ENCODE assay signal across 1 cellular context in the genomic region with DNA sequence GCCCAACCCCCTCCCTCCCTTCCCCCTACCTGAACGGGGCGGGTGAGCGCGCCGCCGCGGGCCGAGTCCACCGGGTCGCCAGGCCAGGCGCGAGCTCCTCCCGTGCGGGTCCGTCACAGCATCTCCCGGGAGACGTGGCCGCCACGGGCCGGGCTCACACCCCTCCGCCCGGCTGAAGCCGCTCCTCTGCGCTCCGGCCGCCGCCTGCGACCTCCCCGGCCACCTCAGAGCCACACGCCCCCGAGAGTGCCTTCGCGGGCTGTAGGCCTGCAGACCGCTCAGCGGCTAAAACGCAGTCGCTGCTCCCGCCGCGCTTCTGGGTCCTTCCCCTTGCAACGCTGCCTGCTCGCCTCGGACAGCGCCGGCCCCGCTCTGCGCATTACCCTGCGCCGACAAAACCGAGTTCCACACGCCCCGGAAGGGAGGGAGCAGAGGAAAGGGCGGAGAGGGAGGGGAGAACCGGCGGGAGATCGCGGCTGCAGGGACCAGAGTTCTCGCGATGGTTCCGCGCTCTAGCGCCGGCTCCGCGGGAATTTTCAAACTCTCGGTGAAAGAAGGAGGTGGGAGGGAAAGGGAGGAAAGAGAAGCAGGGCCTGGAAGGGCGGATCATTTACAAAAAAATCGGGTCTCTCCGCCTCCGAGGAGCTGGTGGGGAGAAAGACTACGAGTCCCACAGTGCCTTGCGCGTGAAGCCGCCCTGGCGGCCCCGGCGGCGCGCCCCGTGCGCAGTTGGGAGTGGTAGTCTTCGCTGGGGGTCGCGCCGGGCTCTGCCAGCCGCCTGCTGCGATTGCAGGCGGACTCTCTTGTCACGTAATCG.
A peak's percentile ranks its signal among the peaks of the same experiment; 100 is the strongest.
TF ChIP-seq lines count a peak whose summit lies in the region.

A gene with protein sequence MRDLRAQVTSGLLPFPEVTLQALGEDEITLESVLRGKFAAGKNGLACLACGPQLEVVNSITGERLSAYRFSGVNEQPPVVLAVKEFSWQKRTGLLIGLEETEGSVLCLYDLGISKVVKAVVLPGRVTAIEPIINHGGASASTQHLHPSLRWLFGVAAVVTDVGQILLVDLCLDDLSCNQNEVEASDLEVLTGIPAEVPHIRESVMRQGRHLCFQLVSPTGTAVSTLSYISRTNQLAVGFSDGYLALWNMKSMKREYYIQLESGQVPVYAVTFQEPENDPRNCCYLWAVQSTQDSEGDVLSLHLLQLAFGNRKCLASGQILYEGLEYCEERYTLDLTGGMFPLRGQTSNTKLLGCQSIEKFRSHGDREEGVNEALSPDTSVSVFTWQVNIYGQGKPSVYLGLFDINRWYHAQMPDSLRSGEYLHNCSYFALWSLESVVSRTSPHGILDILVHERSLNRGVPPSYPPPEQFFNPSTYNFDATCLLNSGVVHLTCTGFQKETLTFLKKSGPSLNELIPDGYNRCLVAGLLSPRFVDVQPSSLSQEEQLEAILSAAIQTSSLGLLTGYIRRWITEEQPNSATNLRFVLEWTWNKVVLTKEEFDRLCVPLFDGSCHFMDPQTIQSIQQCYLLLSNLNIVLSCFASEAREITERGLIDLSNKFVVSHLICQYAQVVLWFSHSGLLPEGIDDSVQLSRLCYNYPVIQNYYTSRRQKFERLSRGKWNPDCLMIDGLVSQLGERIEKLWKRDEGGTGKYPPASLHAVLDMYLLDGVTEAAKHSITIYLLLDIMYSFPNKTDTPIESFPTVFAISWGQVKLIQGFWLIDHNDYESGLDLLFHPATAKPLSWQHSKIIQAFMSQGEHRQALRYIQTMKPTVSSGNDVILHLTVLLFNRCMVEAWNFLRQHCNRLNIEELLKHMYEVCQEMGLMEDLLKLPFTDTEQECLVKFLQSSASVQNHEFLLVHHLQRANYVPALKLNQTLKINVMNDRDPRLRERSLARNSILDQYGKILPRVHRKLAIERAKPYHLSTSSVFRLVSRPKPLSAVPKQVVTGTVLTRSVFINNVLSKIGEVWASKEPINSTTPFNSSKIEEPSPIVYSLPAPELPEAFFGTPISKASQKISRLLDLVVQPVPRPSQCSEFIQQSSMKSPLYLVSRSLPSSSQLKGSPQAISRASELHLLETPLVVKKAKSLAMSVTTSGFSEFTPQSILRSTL (N-terminal part only) (minus strand): TSS at position 400 of the 817 bp plus-strand sequence. CDS start 13,578 bp downstream, outside the sequence.

TF ChIP-seq in HepG2, 621 proteins besides CTCF, POLR2A, EP300 and RAD21 (continued from another document and continues in another):
- peak; percentile 92 for TF ChIP-seq ZFP91 (CRISPR knock-in tag; IDR thresholded peaks at IDR 0.05; ENCODE audit: borderline replicate concordance)
- TF ChIP-seq ZNF616 (CRISPR knock-in tag; IDR thresholded peaks at IDR 0.05; ENCODE audit: low read depth) = peak; percentile 50; the same call in 1 of the 2 replicates
- peak; percentile 80 for TF ChIP-seq ZSCAN21 (CRISPR knock-in tag; IDR thresholded peaks at IDR 0.05; ENCODE audit: borderline replicate concordance)
- TF ChIP-seq, protein P1, sequence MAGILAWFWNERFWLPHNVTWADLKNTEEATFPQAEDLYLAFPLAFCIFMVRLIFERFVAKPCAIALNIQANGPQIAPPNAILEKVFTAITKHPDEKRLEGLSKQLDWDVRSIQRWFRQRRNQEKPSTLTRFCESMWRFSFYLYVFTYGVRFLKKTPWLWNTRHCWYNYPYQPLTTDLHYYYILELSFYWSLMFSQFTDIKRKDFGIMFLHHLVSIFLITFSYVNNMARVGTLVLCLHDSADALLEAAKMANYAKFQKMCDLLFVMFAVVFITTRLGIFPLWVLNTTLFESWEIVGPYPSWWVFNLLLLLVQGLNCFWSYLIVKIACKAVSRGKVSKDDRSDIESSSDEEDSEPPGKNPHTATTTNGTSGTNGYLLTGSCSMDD (CRISPR knock-in tag; IDR thresholded peaks at IDR 0.05) = no peak
- TF ChIP-seq KLF11 (CRISPR knock-in tag; IDR thresholded peaks at IDR 0.05) = no peak
- no peak for TF ChIP-seq ZNF883 (CRISPR knock-in tag; IDR thresholded peaks at IDR 0.05; ENCODE audit: not compliant biosample characterization)
- TF ChIP-seq ZIK1 (CRISPR knock-in tag; IDR thresholded peaks at IDR 0.05; ENCODE audit: borderline replicate concordance, low read depth) = 0 out of 2 replicates have a peak, but pooled peaks have one; percentile 53
- TF ChIP-seq ZNF878 (CRISPR knock-in tag; IDR thresholded peaks at IDR 0.05) = no peak
- peak; percentile 91 for TF ChIP-seq HES4 (CRISPR knock-in tag; IDR thresholded peaks at IDR 0.05; ENCODE audit: borderline replicate concordance)
- TF ChIP-seq FOXO1 (CRISPR knock-in tag; IDR thresholded peaks at IDR 0.05) = peak; percentile 23; the same call in 1 of the 2 replicates
- no peak; the same call in 1 of the 2 replicates for TF ChIP-seq ZNF225 (CRISPR knock-in tag; IDR thresholded peaks at IDR 0.05)
- no peak for TF ChIP-seq PAWR (CRISPR knock-in tag; IDR thresholded peaks at IDR 0.05; ENCODE audit: borderline replicate concordance)
- TF ChIP-seq ZNF709 (CRISPR knock-in tag; IDR thresholded peaks at IDR 0.05) = peak; percentile 97
- no peak for TF ChIP-seq DMAP1 (CRISPR knock-in tag; IDR thresholded peaks at IDR 0.05)
- TF ChIP-seq FOXA1 (IDR thresholded peaks at IDR 0.05) = no peak
- 0 out of 2 replicates have a peak, but pooled peaks have one; percentile 6 for TF ChIP-seq FOXA1 (CRISPR knock-in tag; IDR thresholded peaks at IDR 0.05)
- TF ChIP-seq U2AF2 (IDR thresholded peaks at IDR 0.05; ENCODE audit: low read depth, low read length) = 0 out of 2 replicates have a peak, but pooled peaks have one; percentile 29
- TF ChIP-seq MAX (IDR thresholded peaks at IDR 0.05) = peak; percentile 82
- TF ChIP-seq SMAD1 (CRISPR knock-in tag; IDR thresholded peaks at IDR 0.05; ENCODE audit: borderline replicate concordance, low read depth) = no peak; the same call in 1 of the 2 replicates
- no peak; the same call in 1 of the 2 replicates for TF ChIP-seq ZNF205 (CRISPR knock-in tag; IDR thresholded peaks at IDR 0.05)
- no peak for TF ChIP-seq CC2D1A (CRISPR knock-in tag; IDR thresholded peaks at IDR 0.05)
- 0 out of 2 replicates have a peak, but pooled peaks have one; percentile 28 for TF ChIP-seq DNMT1 (CRISPR knock-in tag; IDR thresholded peaks at IDR 0.05)
- TF ChIP-seq ZNF678 (CRISPR knock-in tag; IDR thresholded peaks at IDR 0.05) = 0 out of 2 replicates have a peak, but pooled peaks have one; percentile 40
- TF ChIP-seq, protein P2, sequence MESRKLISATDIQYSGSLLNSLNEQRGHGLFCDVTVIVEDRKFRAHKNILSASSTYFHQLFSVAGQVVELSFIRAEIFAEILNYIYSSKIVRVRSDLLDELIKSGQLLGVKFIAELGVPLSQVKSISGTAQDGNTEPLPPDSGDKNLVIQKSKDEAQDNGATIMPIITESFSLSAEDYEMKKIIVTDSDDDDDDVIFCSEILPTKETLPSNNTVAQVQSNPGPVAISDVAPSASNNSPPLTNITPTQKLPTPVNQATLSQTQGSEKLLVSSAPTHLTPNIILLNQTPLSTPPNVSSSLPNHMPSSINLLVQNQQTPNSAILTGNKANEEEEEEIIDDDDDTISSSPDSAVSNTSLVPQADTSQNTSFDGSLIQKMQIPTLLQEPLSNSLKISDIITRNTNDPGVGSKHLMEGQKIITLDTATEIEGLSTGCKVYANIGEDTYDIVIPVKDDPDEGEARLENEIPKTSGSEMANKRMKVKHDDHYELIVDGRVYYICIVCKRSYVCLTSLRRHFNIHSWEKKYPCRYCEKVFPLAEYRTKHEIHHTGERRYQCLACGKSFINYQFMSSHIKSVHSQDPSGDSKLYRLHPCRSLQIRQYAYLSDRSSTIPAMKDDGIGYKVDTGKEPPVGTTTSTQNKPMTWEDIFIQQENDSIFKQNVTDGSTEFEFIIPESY (CRISPR knock-in tag; IDR thresholded peaks at IDR 0.05) = 0 out of 2 replicates have a peak, but pooled peaks have one; percentile 14
- TF ChIP-seq ZNF496 (CRISPR knock-in tag; IDR thresholded peaks at IDR 0.05; ENCODE audit: insufficient replicate concordance) = no peak
- TF ChIP-seq TOPORS (CRISPR knock-in tag; IDR thresholded peaks at IDR 0.05) = no peak; the same call in none of the 2 replicates
- TF ChIP-seq ZNF772 (CRISPR knock-in tag; IDR thresholded peaks at IDR 0.05) = peak; percentile 91
- no peak for TF ChIP-seq JDP2 (CRISPR knock-in tag; IDR thresholded peaks at IDR 0.05; ENCODE audit: borderline replicate concordance)
- no peak for TF ChIP-seq SMARCC2 (IDR thresholded peaks at IDR 0.05)
- TF ChIP-seq KLF15 (CRISPR knock-in tag; IDR thresholded peaks at IDR 0.05; ENCODE audit: borderline replicate concordance) = 0 out of 2 replicates have a peak, but pooled peaks have one; percentile 36
- peak; percentile 95 for TF ChIP-seq ZNF430 (CRISPR knock-in tag; IDR thresholded peaks at IDR 0.05)
- TF ChIP-seq, protein P3, sequence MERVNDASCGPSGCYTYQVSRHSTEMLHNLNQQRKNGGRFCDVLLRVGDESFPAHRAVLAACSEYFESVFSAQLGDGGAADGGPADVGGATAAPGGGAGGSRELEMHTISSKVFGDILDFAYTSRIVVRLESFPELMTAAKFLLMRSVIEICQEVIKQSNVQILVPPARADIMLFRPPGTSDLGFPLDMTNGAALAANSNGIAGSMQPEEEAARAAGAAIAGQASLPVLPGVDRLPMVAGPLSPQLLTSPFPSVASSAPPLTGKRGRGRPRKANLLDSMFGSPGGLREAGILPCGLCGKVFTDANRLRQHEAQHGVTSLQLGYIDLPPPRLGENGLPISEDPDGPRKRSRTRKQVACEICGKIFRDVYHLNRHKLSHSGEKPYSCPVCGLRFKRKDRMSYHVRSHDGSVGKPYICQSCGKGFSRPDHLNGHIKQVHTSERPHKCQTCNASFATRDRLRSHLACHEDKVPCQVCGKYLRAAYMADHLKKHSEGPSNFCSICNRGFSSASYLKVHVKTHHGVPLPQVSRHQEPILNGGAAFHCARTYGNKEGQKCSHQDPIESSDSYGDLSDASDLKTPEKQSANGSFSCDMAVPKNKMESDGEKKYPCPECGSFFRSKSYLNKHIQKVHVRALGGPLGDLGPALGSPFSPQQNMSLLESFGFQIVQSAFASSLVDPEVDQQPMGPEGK (CRISPR knock-in tag; IDR thresholded peaks at IDR 0.05) = no peak; the same call in 1 of the 2 replicates
- TF ChIP-seq, protein P4, sequence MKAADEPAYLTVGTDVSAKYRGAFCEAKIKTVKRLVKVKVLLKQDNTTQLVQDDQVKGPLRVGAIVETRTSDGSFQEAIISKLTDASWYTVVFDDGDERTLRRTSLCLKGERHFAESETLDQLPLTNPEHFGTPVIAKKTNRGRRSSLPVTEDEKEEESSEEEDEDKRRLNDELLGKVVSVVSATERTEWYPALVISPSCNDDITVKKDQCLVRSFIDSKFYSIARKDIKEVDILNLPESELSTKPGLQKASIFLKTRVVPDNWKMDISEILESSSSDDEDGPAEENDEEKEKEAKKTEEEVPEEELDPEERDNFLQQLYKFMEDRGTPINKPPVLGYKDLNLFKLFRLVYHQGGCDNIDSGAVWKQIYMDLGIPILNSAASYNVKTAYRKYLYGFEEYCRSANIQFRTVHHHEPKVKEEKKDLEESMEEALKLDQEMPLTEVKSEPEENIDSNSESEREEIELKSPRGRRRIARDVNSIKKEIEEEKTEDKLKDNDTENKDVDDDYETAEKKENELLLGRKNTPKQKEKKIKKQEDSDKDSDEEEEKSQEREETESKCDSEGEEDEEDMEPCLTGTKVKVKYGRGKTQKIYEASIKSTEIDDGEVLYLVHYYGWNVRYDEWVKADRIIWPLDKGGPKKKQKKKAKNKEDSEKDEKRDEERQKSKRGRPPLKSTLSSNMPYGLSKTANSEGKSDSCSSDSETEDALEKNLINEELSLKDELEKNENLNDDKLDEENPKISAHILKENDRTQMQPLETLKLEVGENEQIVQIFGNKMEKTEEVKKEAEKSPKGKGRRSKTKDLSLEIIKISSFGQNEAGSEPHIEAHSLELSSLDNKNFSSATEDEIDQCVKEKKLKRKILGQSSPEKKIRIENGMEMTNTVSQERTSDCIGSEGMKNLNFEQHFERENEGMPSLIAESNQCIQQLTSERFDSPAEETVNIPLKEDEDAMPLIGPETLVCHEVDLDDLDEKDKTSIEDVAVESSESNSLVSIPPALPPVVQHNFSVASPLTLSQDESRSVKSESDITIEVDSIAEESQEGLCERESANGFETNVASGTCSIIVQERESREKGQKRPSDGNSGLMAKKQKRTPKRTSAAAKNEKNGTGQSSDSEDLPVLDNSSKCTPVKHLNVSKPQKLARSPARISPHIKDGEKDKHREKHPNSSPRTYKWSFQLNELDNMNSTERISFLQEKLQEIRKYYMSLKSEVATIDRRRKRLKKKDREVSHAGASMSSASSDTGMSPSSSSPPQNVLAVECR (CRISPR knock-in tag; IDR thresholded peaks at IDR 0.05; ENCODE audit: borderline replicate concordance) = peak; percentile 94
- no peak for TF ChIP-seq CREB3 (CRISPR knock-in tag; IDR thresholded peaks at IDR 0.05)
- TF ChIP-seq SMC3 (IDR thresholded peaks at IDR 0.05; ENCODE audit: low read length) = no peak
- TF ChIP-seq SCMH1 (CRISPR knock-in tag; IDR thresholded peaks at IDR 0.05; ENCODE audit: borderline replicate concordance) = no peak
- no peak; the same call in none of the 2 replicates for TF ChIP-seq CAMTA2 (CRISPR knock-in tag; IDR thresholded peaks at IDR 0.05; ENCODE audit: borderline replicate concordance)
- no peak for TF ChIP-seq ZEB1 (IDR thresholded peaks at IDR 0.05; ENCODE audit: insufficient replicate concordance, low read depth)
- TF ChIP-seq TBP (CRISPR knock-in tag; IDR thresholded peaks at IDR 0.05) = no peak; the same call in 1 of the 2 replicates
